11 cellular contexts compared by ENCODE assay signal in genomic region chr10:95818663-95819062, GRCh38.
DNase-seq lines count a peak whose midpoint lies in the region; ATAC-seq, FAIRE-seq and TF ChIP-seq lines count a peak whose summit lies in the region.
"Had no signal": no experiment of that assay in that cellular context is flagged by ENCODE, and none has a peak within 500 bp of the region (broad histone marks: within the 10 kb centered on the region; RNA-seq: fewer than 3 reads in every experiment).

No MANE protein-coding gene starts in this region.

- TF ChIP-seq CTCF in astrocyte (IDR thresholded peaks at IDR 0.05; ENCODE audit: insufficient read depth, low read depth, low read length): no peak
- TF ChIP-seq CTCF in gastroesophageal sphincter (IDR thresholded peaks at IDR 0.05): no peak
- TF ChIP-seq CTCF in suprapubic skin (IDR thresholded peaks at IDR 0.05): no peak
- no peak for TF ChIP-seq CTCF in coronary artery (IDR thresholded peaks at IDR 0.05)

- H3K27me3 Mint-ChIP-seq in activated CD8-positive, alpha-beta memory T cell treated with anti-CD3 and anti-CD28 coated beads, Interleukin-2, amount 10 ng/mL, durations not matched to agents 7 days and 5 days: peaks cover 3% of the 10 kb centered on the region
- H3K27me3 Mint-ChIP-seq in astrocyte (ENCODE audit: low read depth, unreplicated experiment): no peaks in the 10 kb centered on the region

- H3K9me3 ChIP-seq in astrocyte (ENCODE audit: insufficient read depth, low read depth, low read length) (no peaks in the 10 kb centered on the region), gastroesophageal sphincter (no peaks in the 10 kb centered on the region), suprapubic skin (no peaks in the 10 kb centered on the region)
- H3K9me3 ChIP-seq: A549 had no signal

- H3K4me3 Mint-ChIP-seq in activated CD8-positive, alpha-beta memory T cell treated with anti-CD3 and anti-CD28 coated beads, Interleukin-2, amount 10 ng/mL, durations not matched to agents 7 days and 5 days: no peak overlapping the region
- no peak overlapping the region for H3K4me3 Mint-ChIP-seq in astrocyte (ENCODE audit: unreplicated experiment)

- H3K9ac ChIP-seq in astrocyte (ENCODE audit: low read length): no peak overlapping the region

- peak; percentile 72 for FAIRE-seq in astrocyte (lab: Jason Lieb, UNC)
- FAIRE-seq: A549 had no signal

- H3K9me3 Mint-ChIP-seq in activated CD8-positive, alpha-beta memory T cell treated with anti-CD3 and anti-CD28 coated beads, Interleukin-2, amount 10 ng/mL, durations not matched to agents 7 days and 5 days (ENCODE audit: low read depth): no peaks in the 10 kb centered on the region
- H3K9me3 Mint-ChIP-seq in astrocyte (ENCODE audit: unreplicated experiment): no peaks in the 10 kb centered on the region

- H3K4me3 ChIP-seq in astrocyte (ENCODE audit: insufficient read depth, low read depth, low read length) (no peak overlapping the region), gastroesophageal sphincter (no peak overlapping the region), suprapubic skin (no peak overlapping the region), coronary artery (no peak overlapping the region)
- H3K4me3 ChIP-seq: A549, tibial nerve had no signal

- WGBS in gastroesophageal sphincter (ENCODE audit: low coverage in 1 of 2), 2 donors: 10 to 36% methylated on average over 2 of the region's 2 CpGs
- WGBS in suprapubic skin: 59% methylated on average over 2 of the region's 2 CpGs

- no peak for DNase-seq in activated CD8-positive, alpha-beta memory T cell treated with anti-CD3 and anti-CD28 coated beads, Interleukin-2, amount 10 ng/mL, durations not matched to agents 7 days and 5 days
- no peak for DNase-seq in activated CD8-positive, alpha-beta memory T cell treated with anti-CD3 and anti-CD28 coated beads for 24 hours
- peak; percentile 90 for DNase-seq in astrocyte (ENCODE audit: low read depth)
- DNase-seq in suprapubic skin (ENCODE audit: low spot score in 2 of 2): no peak
- DNase-seq in NK-92 (lab: John Stamatoyannopoulos, UW; ENCODE audit: unreplicated experiment): no peak
- DNase-seq in coronary artery (ENCODE audit: low spot score): no peak
- DNase-seq: SHP77 had no signal

- peak overlapping the region; percentile 30 for H3K4me2 ChIP-seq in astrocyte (ENCODE audit: low read length)
- H3K4me2 ChIP-seq: A549 had no signal

- peaks cover 84% of the 10 kb centered on the region for H3K36me3 Mint-ChIP-seq in activated CD8-positive, alpha-beta memory T cell treated with anti-CD3 and anti-CD28 coated beads, Interleukin-2, amount 10 ng/mL, durations not matched to agents 7 days and 5 days
- H3K36me3 Mint-ChIP-seq in astrocyte (ENCODE audit: low read depth, unreplicated experiment): no peaks in the 10 kb centered on the region

- CTCF ChIA-PET in activated CD8-positive, alpha-beta memory T cell treated with anti-CD3 and anti-CD28 coated beads, Interleukin-2, amount 10 ng/mL, durations not matched to agents 7 days and 5 days (lab: Charles Lee): interaction anchor here (1.9 to 5.2 kb wide), 2 partner anchors 124 to 125 kb away, joined by 7 to 28 read pairs; partner anchors contain the start of gene TCTN3

- H3K27ac Mint-ChIP-seq in activated CD8-positive, alpha-beta memory T cell treated with anti-CD3 and anti-CD28 coated beads, Interleukin-2, amount 10 ng/mL, durations not matched to agents 7 days and 5 days: peak overlapping the region; percentile 1
- peak overlapping the region; percentile 50 for H3K27ac Mint-ChIP-seq in astrocyte (ENCODE audit: unreplicated experiment)

- H3K27ac ChIP-seq in astrocyte (ENCODE audit: low read depth, low read length): no peak overlapping the region
- H3K27ac ChIP-seq in gastroesophageal sphincter: peak overlapping the region in 3 of 4 donors; percentile 3 to 16 (median 15)
- H3K27ac ChIP-seq in suprapubic skin: peak overlapping the region; percentile 24
- H3K27ac ChIP-seq in coronary artery: no peak overlapping the region
- H3K27ac ChIP-seq: A549 had no signal

- H3K27me3 ChIP-seq in astrocyte (ENCODE audit: insufficient read depth, low read length): peaks cover 4% of the 10 kb centered on the region
- H3K27me3 ChIP-seq in gastroesophageal sphincter: no peaks in the 10 kb centered on the region
- H3K27me3 ChIP-seq in suprapubic skin: no peaks in the 10 kb centered on the region
- H3K27me3 ChIP-seq: tibial nerve had no signal

- peaks cover 67% of the 10 kb centered on the region for H3K4me1 Mint-ChIP-seq in activated CD8-positive, alpha-beta memory T cell treated with anti-CD3 and anti-CD28 coated beads, Interleukin-2, amount 10 ng/mL, durations not matched to agents 7 days and 5 days
- peaks cover 25% of the 10 kb centered on the region for H3K4me1 Mint-ChIP-seq in astrocyte (ENCODE audit: low read depth, unreplicated experiment)

- H3K4me1 ChIP-seq in astrocyte (ENCODE audit: insufficient read depth, low read length) (peaks cover 15% of the 10 kb centered on the region), gastroesophageal sphincter (peaks cover 3 to 44% (median 15%) of the 10 kb centered on the region in 3 donors), suprapubic skin (peaks cover 30% of the 10 kb centered on the region)
- H3K4me1 ChIP-seq: A549 had no signal

- H2AFZ ChIP-seq in astrocyte (ENCODE audit: low read depth, low read length): no peak overlapping the region

- no peaks in the 10 kb centered on the region for H3K36me3 ChIP-seq in astrocyte (ENCODE audit: insufficient read depth, low read length)
- H3K36me3 ChIP-seq in gastroesophageal sphincter: no peaks in the 10 kb centered on the region
- no peaks in the 10 kb centered on the region for H3K36me3 ChIP-seq in suprapubic skin
- H3K36me3 ChIP-seq: tibial nerve had no signal

- ATAC-seq in activated CD8-positive, alpha-beta memory T cell treated with anti-CD3 and anti-CD28 coated beads, Interleukin-2, amount 10 ng/mL, durations not matched to agents 7 days and 5 days: peak; percentile 18
- no peak for ATAC-seq in gastroesophageal sphincter
- no peak for ATAC-seq in HG02571 (IDR thresholded peaks at IDR 0.05; ENCODE audit: unreplicated experiment)
- ATAC-seq: A549 had no signal

- TF ChIP-seq POLR2A in gastroesophageal sphincter (IDR thresholded peaks at IDR 0.05) (no peak), suprapubic skin (IDR thresholded peaks at IDR 0.05) (no peak)

- TF ChIP-seq EP300 in gastroesophageal sphincter (IDR thresholded peaks at IDR 0.05): no peak
- TF ChIP-seq EP300 in suprapubic skin (IDR thresholded peaks at IDR 0.05): no peak

- no peaks in the 10 kb centered on the region for H4K20me1 ChIP-seq in astrocyte (ENCODE audit: insufficient read depth, low read length)

- H3K79me2 ChIP-seq in astrocyte (ENCODE audit: insufficient read depth, low read length): no peaks in the 10 kb centered on the region

Comparison
In these comparisons a context has a peak if more than half of its experiments do, and no peak if none do; other contexts are left out.
1. H3K27ac ChIP-seq: peak in gastroesophageal sphincter (3 of 4) and suprapubic skin (single experiment); none in astrocyte (single experiment) and coronary artery (0 of 2).